ENCODE assay signal across 17 cellular contexts in the genomic region with DNA sequence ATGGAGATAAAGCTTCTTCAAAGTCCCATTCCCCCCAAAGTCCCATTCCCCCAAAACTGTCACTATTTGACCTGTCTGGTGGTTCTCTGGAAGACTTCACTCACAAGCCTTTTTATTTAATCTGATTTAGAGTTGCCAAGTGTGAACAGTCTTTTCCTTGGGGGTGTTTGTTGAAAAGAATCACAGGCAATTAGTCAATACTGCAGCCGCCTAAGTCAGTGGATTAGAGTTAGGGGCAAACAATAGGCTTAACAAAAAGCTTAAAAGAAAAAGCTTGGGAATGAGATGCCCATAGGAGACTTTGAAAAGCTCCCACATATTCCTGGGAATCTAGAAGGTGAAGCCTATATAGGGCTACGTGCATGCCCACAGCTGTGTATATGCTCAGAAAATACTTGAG. TPM values are rescaled to one million over a fixed set of nuclear protein-coding genes. Genes with fewer than 3 reads are reported as not detected.
DNase-seq lines count a peak whose midpoint lies in the region; ATAC-seq and TF ChIP-seq lines count a peak whose summit lies in the region.
"Had no signal": no experiment of that assay in that cellular context is flagged by ENCODE, and none has a peak within 500 bp of the region (broad histone marks: within the 10 kb centered on the region; RNA-seq: fewer than 3 reads in every experiment).

No MANE protein-coding gene starts in this region.

- H3K18ac ChIP-seq in mesendoderm (ENCODE audit: low read length): no peak overlapping the region

- no peak overlapping the region for H3K4me3 Mint-ChIP-seq in activated naive CD8-positive, alpha-beta T cell
- H3K4me3 Mint-ChIP-seq in activated naive CD8-positive, alpha-beta T cell treated with anti-CD3 and anti-CD28 coated beads, Interleukin-2, amount 50 U/mL, for 24 hours: no peak overlapping the region
- H3K4me3 Mint-ChIP-seq in WTC11: no peak overlapping the region
- H3K4me3 Mint-ChIP-seq in stimulated activated memory B cell treated with anti-CD40 and anti-IgM and Interleukin-4, amounts not matched to agents 10 μg/mL and 1 μg/mL and 100 μg/mL, for 72 hours: no peak overlapping the region
- no peak overlapping the region for H3K4me3 Mint-ChIP-seq in MCF 10A (ENCODE audit: unreplicated experiment)

- peaks cover 54% of the 10 kb centered on the region for H3K4me1 Mint-ChIP-seq in activated naive CD8-positive, alpha-beta T cell (ENCODE audit: low read depth)
- H3K4me1 Mint-ChIP-seq in activated naive CD8-positive, alpha-beta T cell treated with anti-CD3 and anti-CD28 coated beads, Interleukin-2, amount 50 U/mL, for 24 hours: peaks cover 50% of the 10 kb centered on the region
- H3K4me1 Mint-ChIP-seq in WTC11 (peaks cover 4% of the 10 kb centered on the region; the same call in 1 of the 2 replicates), MCF 10A (ENCODE audit: insufficient read depth, unreplicated experiment) (no peaks in the 10 kb centered on the region)
- H3K4me1 Mint-ChIP-seq in stimulated activated memory B cell treated with anti-CD40 and anti-IgM and Interleukin-4, amounts not matched to agents 10 μg/mL and 1 μg/mL and 100 μg/mL, for 72 hours: peaks cover 66% of the 10 kb centered on the region

- intact Hi-C loops in MCF 10A (cut with micrococcal nuclease) (no loop called here), stomach (cut with DNase I; ENCODE audit: low total_unique reads) (no loop called here)

- POLR2A ChIA-PET in WTC11 (lab: Charles Lee): no interaction called here
- POLR2A ChIA-PET in MCF 10A (lab: Yijun Ruan, JAX): interaction anchor here (1.1 kb wide), 1 partner anchor 14 kb away, joined by 5 read pairs; no protein-coding TSS in a partner anchor

- no peak overlapping the region for H3K4ac ChIP-seq in mesendoderm (ENCODE audit: low read depth, low read length)

- H2BK120ac ChIP-seq in mesendoderm (ENCODE audit: low read depth, low read length): no peak overlapping the region

- H3K27ac Mint-ChIP-seq in activated naive CD8-positive, alpha-beta T cell: peak overlapping the region; percentile 67
- H3K27ac Mint-ChIP-seq in activated naive CD8-positive, alpha-beta T cell treated with anti-CD3 and anti-CD28 coated beads, Interleukin-2, amount 50 U/mL, for 24 hours: no peak overlapping the region
- H3K27ac Mint-ChIP-seq in WTC11 (no peak overlapping the region), MCF 10A (ENCODE audit: low read depth, unreplicated experiment) (no peak overlapping the region)
- peak overlapping the region; percentile 72 for H3K27ac Mint-ChIP-seq in stimulated activated memory B cell treated with anti-CD40 and anti-IgM and Interleukin-4, amounts not matched to agents 10 μg/mL and 1 μg/mL and 100 μg/mL, for 72 hours

- no peak for TF ChIP-seq CTCF in WTC11 (IDR thresholded peaks at IDR 0.05)
- no peak for TF ChIP-seq CTCF in MCF 10A (IDR thresholded peaks at IDR 0.05; ENCODE audit: unreplicated experiment)
- TF ChIP-seq CTCF in stomach (IDR thresholded peaks at IDR 0.05): no peak

- H3K27me3 ChIP-seq in mesendoderm (ENCODE audit: insufficient read depth, low read length, poor library complexity) (no peaks in the 10 kb centered on the region), stomach (no peaks in the 10 kb centered on the region)

- H3K27me3 Mint-ChIP-seq in activated naive CD8-positive, alpha-beta T cell: no peaks in the 10 kb centered on the region
- H3K27me3 Mint-ChIP-seq in activated naive CD8-positive, alpha-beta T cell treated with anti-CD3 and anti-CD28 coated beads, Interleukin-2, amount 50 U/mL, for 24 hours: no peaks in the 10 kb centered on the region
- H3K27me3 Mint-ChIP-seq in WTC11 (ENCODE audit: low read depth) (no peaks in the 10 kb centered on the region; the same call in 1 of the 2 replicates), MCF 10A (ENCODE audit: insufficient read depth, unreplicated experiment) (no peaks in the 10 kb centered on the region)
- H3K27me3 Mint-ChIP-seq in stimulated activated memory B cell treated with anti-CD40 and anti-IgM and Interleukin-4, amounts not matched to agents 10 μg/mL and 1 μg/mL and 100 μg/mL, for 72 hours: no peaks in the 10 kb centered on the region
- H3K27me3 Mint-ChIP-seq: CD4-positive, CD25-positive, alpha-beta regulatory T cell had no signal

- no peak overlapping the region for H3K56ac ChIP-seq in mesendoderm (ENCODE audit: low read length)

- ATAC-seq in activated naive CD8-positive, alpha-beta T cell treated with anti-CD3 and anti-CD28 coated beads, Interleukin-2, amount 50 U/mL, for 24 hours: no peak
- ATAC-seq in WTC11: 0 out of 2 replicates have a peak, but pooled peaks have one; percentile 20
- ATAC-seq in stimulated activated memory B cell treated with anti-CD40 and anti-IgM and Interleukin-4, amounts not matched to agents 10 μg/mL and 1 μg/mL and 100 μg/mL, for 72 hours: no peak
- ATAC-seq: K562 had no signal

- peaks cover 29% of the 10 kb centered on the region for H3K9me3 Mint-ChIP-seq in activated naive CD8-positive, alpha-beta T cell (ENCODE audit: low read depth)
- H3K9me3 Mint-ChIP-seq in activated naive CD8-positive, alpha-beta T cell treated with anti-CD3 and anti-CD28 coated beads, Interleukin-2, amount 50 U/mL, for 24 hours: peaks cover 33% of the 10 kb centered on the region
- peaks cover 19% of the 10 kb centered on the region for H3K9me3 Mint-ChIP-seq in WTC11
- peaks cover 11% of the 10 kb centered on the region for H3K9me3 Mint-ChIP-seq in stimulated activated memory B cell treated with anti-CD40 and anti-IgM and Interleukin-4, amounts not matched to agents 10 μg/mL and 1 μg/mL and 100 μg/mL, for 72 hours
- peaks cover 8% of the 10 kb centered on the region for H3K9me3 Mint-ChIP-seq in MCF 10A (ENCODE audit: unreplicated experiment)

- no CpG with 5 or more reads among the region's 2 CpGs for WGBS in mesendoderm (ENCODE audit: extremely low coverage, insufficient coverage, low lambda C conversion rate)
- WGBS in stomach, 5 donors: 73 to 100% (median 94%) methylated on average over 2 of the region's 2 CpGs

- no peak overlapping the region for H2AK5ac ChIP-seq in mesendoderm (ENCODE audit: low read length)

- H3K27ac ChIP-seq in mesendoderm (ENCODE audit: low read depth, low read length): no peak overlapping the region
- no peak overlapping the region for H3K27ac ChIP-seq in stomach

- no peak overlapping the region for H4K8ac ChIP-seq in mesendoderm (ENCODE audit: low read depth, low read length)

- no peak overlapping the region for H3K9ac ChIP-seq in mesendoderm (ENCODE audit: low read length)

- H3K4me3 ChIP-seq in mesendoderm (ENCODE audit: low read length) (no peak overlapping the region), stomach (no peak overlapping the region)
- H3K4me3 ChIP-seq: HAP-1, K562 had no signal

- H3K79me2 ChIP-seq in mesendoderm (ENCODE audit: control insufficient read depth, insufficient read depth, low read length): no peaks in the 10 kb centered on the region

- H2BK5ac ChIP-seq in mesendoderm (ENCODE audit: low read length): no peak overlapping the region

- H2BK15ac ChIP-seq in mesendoderm (replicated peaks; ENCODE audit: low read depth): no peak overlapping the region

- no peaks in the 10 kb centered on the region for H3K4me1 ChIP-seq in mesendoderm (ENCODE audit: control insufficient read depth, low read depth, low read length)
- H3K4me1 ChIP-seq in stomach: no peaks in the 10 kb centered on the region
- H3K4me1 ChIP-seq: BE2C had no signal

- H3K36me3 ChIP-seq in mesendoderm (ENCODE audit: control insufficient read depth, insufficient read depth, low read length) (no peaks in the 10 kb centered on the region), stomach (no peaks in the 10 kb centered on the region)
- H3K36me3 ChIP-seq: BE2C, HAP-1 had no signal

- TF ChIP-seq POLR2A in stomach (IDR thresholded peaks at IDR 0.05): no peak

- peaks cover 28% of the 10 kb centered on the region for H3K36me3 Mint-ChIP-seq in activated naive CD8-positive, alpha-beta T cell
- peaks cover 31% of the 10 kb centered on the region for H3K36me3 Mint-ChIP-seq in activated naive CD8-positive, alpha-beta T cell treated with anti-CD3 and anti-CD28 coated beads, Interleukin-2, amount 50 U/mL, for 24 hours (ENCODE audit: low read depth)
- H3K36me3 Mint-ChIP-seq in WTC11: peaks cover 13% of the 10 kb centered on the region
- H3K36me3 Mint-ChIP-seq in stimulated activated memory B cell treated with anti-CD40 and anti-IgM and Interleukin-4, amounts not matched to agents 10 μg/mL and 1 μg/mL and 100 μg/mL, for 72 hours: peaks cover 35% of the 10 kb centered on the region
- H3K36me3 Mint-ChIP-seq in MCF 10A (ENCODE audit: insufficient read depth, unreplicated experiment): peaks cover 15% of the 10 kb centered on the region

- no TSS peak for BruUV-seq in MCF 10A (replicated peaks; lab: Mats Ljungman, UMichigan)

- peaks cover 0 to 31% (median 17%) of the 10 kb centered on the region in 4 donors for H3K9me3 ChIP-seq in stomach
- H3K9me3 ChIP-seq: BE2C had no signal

- no peaks in the 10 kb centered on the region for H3K79me1 ChIP-seq in mesendoderm (ENCODE audit: low read length)

- H3K4me2 ChIP-seq in mesendoderm (ENCODE audit: low read length): no peak overlapping the region

- no peak overlapping the region for H4K5ac ChIP-seq in mesendoderm (ENCODE audit: low read length)

- CTCF ChIA-PET in WTC11 (lab: Charles Lee): interaction anchor here (0.9 kb wide), 1 partner anchor 9 kb away, joined by 4 read pairs; no protein-coding TSS in a partner anchor
- CTCF ChIA-PET in MCF 10A (lab: Yijun Ruan, JAX): interaction anchor here (1.0 kb wide), 1 partner anchor 10 kb away, joined by 3 read pairs; no protein-coding TSS in a partner anchor

- no peak for DNase-seq in activated naive CD8-positive, alpha-beta T cell treated with anti-CD3 and anti-CD28 coated beads, Interleukin-2, amount 50 U/mL, for 24 hours
- DNase-seq in WTC11 (ENCODE audit: low spot score): no peak
- DNase-seq in mesendoderm: peak; percentile 40
- DNase-seq in effector CD8-positive, alpha-beta T cell (lab: John Stamatoyannopoulos, UW): no peak
- DNase-seq in MCF 10A (ENCODE audit: unreplicated experiment): no peak
- no peak for DNase-seq in stomach
- DNase-seq: 8988T; BE2C; C1 segment of cervical spinal cord; CD4-positive, CD25-positive, alpha-beta regulatory T cell; DMS79 treated with DMSO at 0.1 percent for 48 hours; GF-D8; IMR-90 had no signal

- no peak overlapping the region for H3K23ac ChIP-seq in mesendoderm (ENCODE audit: low read length)

- TF ChIP-seq EP300 in stomach (IDR thresholded peaks at IDR 0.05): no peak

TF ChIP-seq in WTC11, 78 proteins besides CTCF, POLR2A, EP300 and RAD21 (continues in another document):
- TF ChIP-seq SMAD3 (CRISPR knock-in tag; IDR thresholded peaks at IDR 0.05; ENCODE audit: borderline replicate concordance) (no peak), TEAD4 (CRISPR knock-in tag; IDR thresholded peaks at IDR 0.05) (no peak), NR3C1 (CRISPR knock-in tag; conservative IDR thresholded peaks at IDR 0.05; ENCODE audit: low read depth) (no peak), MYBL2 (CRISPR knock-in tag; IDR thresholded peaks at IDR 0.05) (no peak)

RNA-seq across cellular contexts. Expression of gene RIPOR2, which starts 8.0 kb away (rescaled TPM):
- total RNA-seq in WTC11 (2021) (11.3 to 13.5 TPM (median 11.9 TPM) in 3 replicates), MCF 10A (2022) (3.5 and 4.9 TPM in 2 replicates), stomach (10 to 100 TPM in 3 of 5 donors, 1 to 10 TPM in 1, not detected in 1; 9.4 to 19.3 (median 12.4) TPM)
- polyA plus RNA-seq in mesendoderm (2013, experiment 1 of 2): 2.4 TPM
- polyA plus RNA-seq in mesendoderm (2013, experiment 2 of 2): 2.5 TPM
- 1 to 10 TPM; 2.0 to 2.6 (median 2.1) TPM for polyA plus RNA-seq in stomach

Comparison
In these comparisons a context has a peak if more than half of its experiments do, and no peak if none do; other contexts are left out.
1. H3K27ac Mint-ChIP-seq: peak in activated naive CD8-positive, alpha-beta T cell (single experiment) and stimulated activated memory B cell treated with anti-CD40 and anti-IgM and Interleukin-4, amounts not matched to agents 10 μg/mL and 1 μg/mL and 100 μg/mL, for 72 hours (single experiment); none in activated naive CD8-positive, alpha-beta T cell treated with anti-CD3 and anti-CD28 coated beads, Interleukin-2, amount 50 U/mL, for 24 hours (single experiment), WTC11 (single experiment) and MCF 10A (single experiment).